18 cellular contexts compared by ENCODE assay signal in the genomic region with DNA sequence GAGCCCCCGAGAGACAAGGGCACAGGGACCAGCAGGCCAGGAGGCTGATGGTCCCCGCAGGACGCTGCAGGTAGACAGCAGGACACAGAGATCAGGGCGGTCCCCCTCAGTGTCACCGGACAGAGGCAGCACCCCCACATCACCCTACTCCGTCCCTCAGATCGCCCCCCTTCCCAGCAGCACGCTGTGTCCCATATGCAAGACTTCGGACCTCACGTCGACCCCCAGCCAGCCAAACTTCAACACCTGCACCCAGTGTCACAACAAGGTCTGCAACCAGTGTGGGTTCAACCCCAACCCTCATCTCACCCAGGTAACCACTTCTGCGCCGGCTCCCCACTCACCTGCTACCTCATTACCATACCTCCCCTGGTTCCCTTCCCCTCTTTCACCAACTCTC.
"Had no signal": no experiment of that assay in that cellular context is flagged by ENCODE, and none has a peak within 500 bp of the region (broad histone marks: within the 10 kb centered on the region; RNA-seq: fewer than 3 reads in every experiment).

No MANE protein-coding gene starts in this region.

- H3K4me1 Mint-ChIP-seq: mesothelial cell of epicardium had no signal

- H3K4me1 ChIP-seq: colonic mucosa, esophagus muscularis mucosa, foreskin keratinocyte, gastroesophageal sphincter, heart left ventricle, left lung, lower lobe of right lung had no signal

- H3K9me3 Mint-ChIP-seq: dendritic cell treated with granulocyte-macrophage colony-stimulating factor and Interleukin-4, amounts not matched to agents 40 ng/mL and 50 ng/mL, for 4 days; mesothelial cell of epicardium; naive B cell had no signal

- DNase-seq: colonic mucosa; cortex of kidney; effector CD4-positive, alpha-beta T cell; effector memory CD4-positive, alpha-beta T cell; foreskin keratinocyte; heart left ventricle; hippocampal formation; left cardiac atrium; left lung; left ventricle myocardium superior; lower lobe of right lung; mesenchymal stem cell; mucosa of descending colon; naive B cell had no signal

- H3K27me3 ChIP-seq: colonic mucosa, esophagus muscularis mucosa, gastroesophageal sphincter, heart left ventricle, left lung had no signal

- H3K4me3 ChIP-seq: colonic mucosa, esophagus muscularis mucosa, gastroesophageal sphincter, heart left ventricle, left lung, lower lobe of right lung, mucosa of descending colon had no signal

- H3K4me3 Mint-ChIP-seq: dendritic cell treated with granulocyte-macrophage colony-stimulating factor and Interleukin-4, amounts not matched to agents 40 ng/mL and 50 ng/mL, for 4 days; mesothelial cell of epicardium; naive B cell had no signal

- H3K36me3 ChIP-seq: colonic mucosa, heart left ventricle, left lung, lower lobe of right lung had no signal

- H3K27ac Mint-ChIP-seq: dendritic cell treated with granulocyte-macrophage colony-stimulating factor and Interleukin-4, amounts not matched to agents 40 ng/mL and 50 ng/mL, for 4 days; mesothelial cell of epicardium; naive B cell had no signal

- H3K9me3 ChIP-seq: colonic mucosa, esophagus muscularis mucosa, gastroesophageal sphincter, heart left ventricle, left lung, lower lobe of right lung, mucosa of descending colon had no signal

- H3K27ac ChIP-seq: colonic mucosa, esophagus muscularis mucosa, foreskin keratinocyte, gastroesophageal sphincter, heart left ventricle, left lung, lower lobe of right lung had no signal

- ATAC-seq: foreskin keratinocyte, gastroesophageal sphincter, heart left ventricle, left cardiac atrium, left lung, left ventricle myocardium superior, lower lobe of right lung, mucosa of descending colon had no signal

- H3K36me3 Mint-ChIP-seq: mesothelial cell of epicardium, naive B cell had no signal
